18 cellular contexts compared by ENCODE assay signal in genomic region chr14:21964180-21964579, GRCh38.
A peak's percentile ranks its signal among the peaks of the same experiment; 100 is the strongest.
DNase-seq lines count a peak whose midpoint lies in the region; ATAC-seq, FAIRE-seq and TF ChIP-seq lines count a peak whose summit lies in the region.
"Had no signal": no experiment of that assay in that cellular context is flagged by ENCODE, and none has a peak within 500 bp of the region (broad histone marks: within the 10 kb centered on the region; RNA-seq: fewer than 3 reads in every experiment).

No MANE protein-coding gene starts in this region.

- ATAC-seq in activated CD4-positive, alpha-beta T cell treated with anti-CD3 and anti-CD28 coated beads for 36 hours, result no peak
- no peak for ATAC-seq in HepG2
- no peak for ATAC-seq in right lobe of liver
- ATAC-seq in GM21447 (IDR thresholded peaks at IDR 0.05; ENCODE audit: unreplicated experiment), result no peak
- ATAC-seq in GM21381 (IDR thresholded peaks at IDR 0.05; ENCODE audit: unreplicated experiment), result no peak
- ATAC-seq: GM23338, K562 had no signal

- no peaks in the 10 kb centered on the region for H3K36me3 ChIP-seq in HepG2 (replicated peaks in 1 of 2; ENCODE audit: control insufficient read depth in 1 of 2, insufficient read depth in 2 of 2, low read length in 2 of 2)
- H3K36me3 ChIP-seq in right lobe of liver, result no peaks in the 10 kb centered on the region

- no peak overlapping the region for H2AFZ ChIP-seq in HepG2 (ENCODE audit: low read length)
- H2AFZ ChIP-seq: GM23338, PC-9 had no signal

- no peak for FAIRE-seq in HepG2 (lab: Jason Lieb, UNC)
- FAIRE-seq: G401.6, K562 had no signal

- no peaks in the 10 kb centered on the region for H3K4me1 ChIP-seq in HepG2 (ENCODE audit: insufficient read depth, low read length)
- no peaks in the 10 kb centered on the region for H3K4me1 ChIP-seq in right lobe of liver

- no peaks in the 10 kb centered on the region for H3K9me3 Mint-ChIP-seq in activated CD4-positive, alpha-beta T cell treated with anti-CD3 and anti-CD28 coated beads for 36 hours (ENCODE audit: low read depth)
- no peaks in the 10 kb centered on the region for H3K9me3 Mint-ChIP-seq in activated naive CD8-positive, alpha-beta T cell treated with anti-CD3 and anti-CD28 coated beads for 36 hours
- H3K9me3 Mint-ChIP-seq: GM23338 had no signal

- no peak overlapping the region for H3K27ac ChIP-seq in HepG2 (ENCODE audit: extremely low read length, insufficient read depth, low read length)
- H3K27ac ChIP-seq in right lobe of liver, result no peak overlapping the region
- H3K27ac ChIP-seq: PC-9 had no signal

- H3K4me3 Mint-ChIP-seq in activated CD4-positive, alpha-beta T cell treated with anti-CD3 and anti-CD28 coated beads for 36 hours, result no peak overlapping the region
- H3K4me3 Mint-ChIP-seq in activated naive CD8-positive, alpha-beta T cell treated with anti-CD3 and anti-CD28 coated beads for 36 hours, result no peak overlapping the region
- H3K4me3 Mint-ChIP-seq: GM23338 had no signal

- peak overlapping the region; percentile 47 for H3K27ac Mint-ChIP-seq in activated CD4-positive, alpha-beta T cell treated with anti-CD3 and anti-CD28 coated beads for 36 hours
- H3K27ac Mint-ChIP-seq in activated naive CD8-positive, alpha-beta T cell treated with anti-CD3 and anti-CD28 coated beads for 36 hours, result peak overlapping the region; percentile 3
- H3K27ac Mint-ChIP-seq: GM23338 had no signal

- H3K79me2 ChIP-seq in HepG2 (ENCODE audit: insufficient read depth, low read length), result no peaks in the 10 kb centered on the region

- H4K20me1 ChIP-seq in HepG2 (ENCODE audit: insufficient read depth, low read length), result no peaks in the 10 kb centered on the region

- intact Hi-C loops in activated CD4-positive, alpha-beta T cell treated with anti-CD3 and anti-CD28 coated beads for 36 hours (cut with DNase I, micrococcal nuclease), result no loop called here
- intact Hi-C loops in HepG2 (cut with micrococcal nuclease; ENCODE audit: unreplicated experiment), result no loop called here
- intact Hi-C loops in right lobe of liver (cut with DNase I), result no loop called here

- peaks cover 16% of the 10 kb centered on the region for H3K4me1 Mint-ChIP-seq in activated CD4-positive, alpha-beta T cell treated with anti-CD3 and anti-CD28 coated beads for 36 hours
- peaks cover 8% of the 10 kb centered on the region for H3K4me1 Mint-ChIP-seq in activated naive CD8-positive, alpha-beta T cell treated with anti-CD3 and anti-CD28 coated beads for 36 hours
- H3K4me1 Mint-ChIP-seq: GM23338 had no signal

- H3K9ac ChIP-seq in HepG2 (ENCODE audit: insufficient read depth, low read depth, low read length), result no peak overlapping the region

- POLR2A ChIA-PET in activated CD4-positive, alpha-beta T cell treated with anti-CD3 and anti-CD28 coated beads for 36 hours (lab: Charles Lee), result no interaction called here
- POLR2A ChIA-PET in HepG2 (lab: Yijun Ruan, JAX), result no interaction called here

- no peak for TF ChIP-seq CTCF in HepG2 (CRISPR knock-in tag; IDR thresholded peaks at IDR 0.05)
- no peak for TF ChIP-seq CTCF in right lobe of liver (IDR thresholded peaks at IDR 0.05)

- in situ Hi-C loops in HepG2 (cut with HindIII; ENCODE audit: extremely low pct_ligation_motif_present, low pct_unique_long_range_greater_than_20kb), result no loop called here

- H3K4me3 ChIP-seq in HepG2 (replicated peaks in 1 of 3; ENCODE audit: insufficient read depth in 1 of 3, low read depth in 2 of 3, low read length in 3 of 3), result no peak overlapping the region
- no peak overlapping the region for H3K4me3 ChIP-seq in right lobe of liver
- H3K4me3 ChIP-seq: GM23338, K562, PC-9 had no signal

- TF ChIP-seq EP300 in HepG2 (IDR thresholded peaks at IDR 0.05; ENCODE audit: low read depth in 2 of 2, low read length in 2 of 2) (no peak), HepG2 (CRISPR knock-in tag; IDR thresholded peaks at IDR 0.05; ENCODE audit: borderline replicate concordance) (no peak)

- TF ChIP-seq RAD21 in HepG2 (CRISPR knock-in tag; IDR thresholded peaks at IDR 0.05), result no peak

- H3K9me3 ChIP-seq in HepG2 (ENCODE audit: low read length), result no peaks in the 10 kb centered on the region
- no peaks in the 10 kb centered on the region for H3K9me3 ChIP-seq in right lobe of liver

- no TSS peak for BruUV-seq in HepG2 (replicated peaks; lab: Mats Ljungman, UMichigan)

- no peaks in the 10 kb centered on the region for H3K36me3 Mint-ChIP-seq in activated CD4-positive, alpha-beta T cell treated with anti-CD3 and anti-CD28 coated beads for 36 hours (ENCODE audit: low read depth)
- H3K36me3 Mint-ChIP-seq in activated naive CD8-positive, alpha-beta T cell treated with anti-CD3 and anti-CD28 coated beads for 36 hours, result no peaks in the 10 kb centered on the region

- no peak overlapping the region for H3K4me2 ChIP-seq in HepG2 (ENCODE audit: low read depth, low read length)
- H3K4me2 ChIP-seq: GM23338, PC-9 had no signal

- no peaks in the 10 kb centered on the region for H3K27me3 Mint-ChIP-seq in activated CD4-positive, alpha-beta T cell treated with anti-CD3 and anti-CD28 coated beads for 36 hours
- H3K27me3 Mint-ChIP-seq in activated naive CD8-positive, alpha-beta T cell treated with anti-CD3 and anti-CD28 coated beads for 36 hours, result no peaks in the 10 kb centered on the region

- 1% methylated on average over 1 of the region's 1 CpG for WGBS in HepG2 (ENCODE audit: low lambda C conversion rate)
- WGBS in right lobe of liver (ENCODE audit: insufficient coverage, low coverage, low lambda C conversion rate, missing lambda C conversion rate), result 33% methylated on average over 1 of the region's 1 CpG

- no peak for DNase-seq in activated CD4-positive, alpha-beta T cell treated with anti-CD3 and anti-CD28 coated beads for 36 hours
- no peak for DNase-seq in activated CD4-positive, alpha-beta T cell treated with anti-CD3 and anti-CD28 coated beads for 4 hours
- DNase-seq in HepG2 (ENCODE audit: low spot score) (no peak), right lobe of liver (no peak), Kasumi-1 (lab: John Stamatoyannopoulos, UW) (no peak)
- no peak for DNase-seq in activated naive CD8-positive, alpha-beta T cell treated with anti-CD3 and anti-CD28 coated beads for 36 hours
- DNase-seq: DMS79 treated with DMSO at 0.1 percent for 48 hours, MM.1S, NCI-H1092 treated with DMSO at 0.1 percent for 48 hours, NCI-H2081 treated with DMSO at 0.1 percent for 48 hours, NCI-H2227 treated with DMSO at 0.1 percent for 48 hours, NCI-H524, PC-9 had no signal

- H3K27me3 ChIP-seq in HepG2 (ENCODE audit: control insufficient read depth in 1 of 2, insufficient read depth in 2 of 2, low read length in 2 of 2) (no peaks in the 10 kb centered on the region), right lobe of liver (no peaks in the 10 kb centered on the region)

- CTCF ChIA-PET in activated CD4-positive, alpha-beta T cell treated with anti-CD3 and anti-CD28 coated beads for 36 hours (lab: Charles Lee), result interaction anchor here (0.8 to 4.0 kb wide), 8 partner anchors 9 to 51 kb away, joined by 3 to 24 read pairs (median 4); no protein-coding TSS in a partner anchor
- CTCF ChIA-PET in HepG2 (lab: Yijun Ruan, JAX; ENCODE audit: low intra/inter-chr PET ratio, low total read pairs), result no interaction called here

- no peak for TF ChIP-seq POLR2A in HepG2 (IDR thresholded peaks at IDR 0.05; ENCODE audit: insufficient read depth in 1 of 2, low read depth in 2 of 2, low read length in 2 of 2)
- no peak for TF ChIP-seq POLR2A in right lobe of liver (IDR thresholded peaks at IDR 0.05)

TF ChIP-seq in HepG2, 621 proteins besides CTCF, POLR2A, EP300 and RAD21:
- TF ChIP-seq HNRNPK (IDR thresholded peaks at IDR 0.05; ENCODE audit: low read depth, low read length, poor library complexity, severe bottlenecking), result peak; percentile 60
- no peak for TF ChIP-seq ZC3H13 (CRISPR knock-in tag; IDR thresholded peaks at IDR 0.05)
TF ChIP-seq in HepG2: peak in this region for 1.
